Comparison of ENCODE assay signal across 21 cellular contexts in the genomic region with DNA sequence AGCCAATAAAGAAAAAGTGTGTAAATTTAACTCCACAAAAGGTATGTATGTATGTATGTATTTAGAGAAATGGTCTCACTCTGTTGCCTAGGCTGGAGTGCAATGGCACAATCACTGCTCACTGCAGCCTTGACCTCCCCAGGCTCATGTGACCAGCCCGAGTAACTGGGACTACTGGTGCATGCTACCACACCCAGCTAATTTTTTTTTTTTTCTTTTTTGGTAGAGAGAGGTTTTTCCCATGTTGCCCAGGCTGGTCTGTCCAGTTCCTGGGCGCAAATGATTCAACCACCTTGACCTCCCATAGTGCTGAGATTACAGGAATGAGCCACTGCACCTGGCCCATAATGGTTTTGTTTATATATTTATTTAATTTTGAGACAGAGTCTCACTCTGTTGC.
"Had no signal": no experiment of that assay in that cellular context is flagged by ENCODE, and none has a peak within 500 bp of the region (broad histone marks: within the 10 kb centered on the region; RNA-seq: fewer than 3 reads in every experiment).

No MANE protein-coding gene starts in this region.

- H3K4me3 ChIP-seq: colonic mucosa, esophagus squamous epithelium, lung, pancreas, right lobe of liver, suprapubic skin, transverse colon, upper lobe of right lung, uterus had no signal

- DNase-seq: colonic mucosa; effector CD8-positive, alpha-beta T cell; endodermal cell; esophagus squamous epithelium; foreskin melanocyte; natural killer cell; pancreas; right lobe of liver; small intestine; stimulated activated CD4-positive, alpha-beta T cell treated with anti-CD3 and anti-CD28 coated beads, Interleukin-15, amount 100 ng/mL, for 24 hours; stimulated activated CD4-positive, alpha-beta T cell treated with anti-CD3 and anti-CD28 coated beads, Interleukin-2, amount 100 ng/mL, for 48 hours; stimulated activated CD8-positive, alpha-beta memory T cell treated with anti-CD3 and anti-CD28 coated beads, Interleukin-4, amount 100 ng/mL, for 48 hours; stimulated activated naive CD4-positive, alpha-beta T cell; stimulated activated naive CD8-positive, alpha-beta T cell treated with anti-CD3 and anti-CD28 coated beads, Interleukin-15, amount 100 ng/mL, for 72 hours; transverse colon; upper lobe of right lung; uterus had no signal

- FAIRE-seq: keratinocyte, pancreas, small intestine had no signal

- H3K27me3 ChIP-seq: colonic mucosa, pancreas, right lobe of liver, suprapubic skin, upper lobe of right lung, uterus had no signal

- H3K36me3 ChIP-seq: colonic mucosa, esophagus squamous epithelium, neutrophil, pancreas, right lobe of liver, suprapubic skin, transverse colon, upper lobe of right lung, uterus had no signal
